2 cellular contexts compared by ENCODE assay signal in the genomic region with DNA sequence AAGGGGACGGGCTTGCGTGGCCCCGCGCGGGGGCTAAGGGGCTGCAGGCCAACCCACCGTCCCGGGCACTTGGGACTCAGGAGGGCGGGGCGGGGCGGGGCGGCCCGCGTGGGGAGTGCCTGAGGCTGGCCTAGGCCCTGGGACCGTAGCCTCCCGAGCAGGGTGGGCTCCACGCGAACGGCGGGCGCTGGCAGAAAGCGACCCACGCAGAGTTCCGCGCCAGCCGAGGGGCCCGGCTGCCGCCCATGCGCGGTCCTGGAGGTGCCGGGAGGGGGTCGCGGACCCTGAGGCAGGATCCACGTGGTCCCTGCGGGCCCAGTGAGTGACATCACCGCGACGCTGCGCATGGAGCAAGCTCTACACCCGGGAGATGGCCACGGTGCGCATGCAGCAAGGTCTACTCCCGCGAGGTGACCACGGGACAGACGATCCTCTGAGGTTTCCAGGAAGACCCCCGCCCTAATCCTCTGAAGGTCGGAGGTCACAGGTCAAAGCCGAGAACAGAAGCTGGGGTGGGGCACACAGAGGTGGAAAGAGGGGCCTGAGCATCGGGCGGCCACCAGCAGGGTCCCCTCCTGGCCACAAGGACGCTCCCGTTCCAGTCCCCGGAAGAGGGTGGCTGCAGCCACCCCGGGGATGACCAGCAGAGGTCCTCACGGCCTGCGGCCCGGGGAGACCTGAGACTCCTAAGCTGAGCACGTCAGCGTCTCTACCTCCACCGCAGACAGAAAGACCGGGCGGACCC.
TF ChIP-seq lines count a peak whose summit lies in the region.

No MANE protein-coding gene starts in this region.

TF ChIP-seq in Ishikawa, 13 proteins besides CTCF, POLR2A, EP300 and RAD21 (continued from another document):
- TF ChIP-seq, protein P1, sequence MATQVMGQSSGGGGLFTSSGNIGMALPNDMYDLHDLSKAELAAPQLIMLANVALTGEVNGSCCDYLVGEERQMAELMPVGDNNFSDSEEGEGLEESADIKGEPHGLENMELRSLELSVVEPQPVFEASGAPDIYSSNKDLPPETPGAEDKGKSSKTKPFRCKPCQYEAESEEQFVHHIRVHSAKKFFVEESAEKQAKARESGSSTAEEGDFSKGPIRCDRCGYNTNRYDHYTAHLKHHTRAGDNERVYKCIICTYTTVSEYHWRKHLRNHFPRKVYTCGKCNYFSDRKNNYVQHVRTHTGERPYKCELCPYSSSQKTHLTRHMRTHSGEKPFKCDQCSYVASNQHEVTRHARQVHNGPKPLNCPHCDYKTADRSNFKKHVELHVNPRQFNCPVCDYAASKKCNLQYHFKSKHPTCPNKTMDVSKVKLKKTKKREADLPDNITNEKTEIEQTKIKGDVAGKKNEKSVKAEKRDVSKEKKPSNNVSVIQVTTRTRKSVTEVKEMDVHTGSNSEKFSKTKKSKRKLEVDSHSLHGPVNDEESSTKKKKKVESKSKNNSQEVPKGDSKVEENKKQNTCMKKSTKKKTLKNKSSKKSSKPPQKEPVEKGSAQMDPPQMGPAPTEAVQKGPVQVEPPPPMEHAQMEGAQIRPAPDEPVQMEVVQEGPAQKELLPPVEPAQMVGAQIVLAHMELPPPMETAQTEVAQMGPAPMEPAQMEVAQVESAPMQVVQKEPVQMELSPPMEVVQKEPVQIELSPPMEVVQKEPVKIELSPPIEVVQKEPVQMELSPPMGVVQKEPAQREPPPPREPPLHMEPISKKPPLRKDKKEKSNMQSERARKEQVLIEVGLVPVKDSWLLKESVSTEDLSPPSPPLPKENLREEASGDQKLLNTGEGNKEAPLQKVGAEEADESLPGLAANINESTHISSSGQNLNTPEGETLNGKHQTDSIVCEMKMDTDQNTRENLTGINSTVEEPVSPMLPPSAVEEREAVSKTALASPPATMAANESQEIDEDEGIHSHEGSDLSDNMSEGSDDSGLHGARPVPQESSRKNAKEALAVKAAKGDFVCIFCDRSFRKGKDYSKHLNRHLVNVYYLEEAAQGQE (IDR thresholded peaks at IDR 0.05; ENCODE audit: low read depth), result no peak
- no peak for TF ChIP-seq NFIC (IDR thresholded peaks at IDR 0.05)
- peak; percentile 51; the same call in 1 of the 2 replicates for TF ChIP-seq YY1 (IDR thresholded peaks at IDR 0.05; ENCODE audit: low read depth)
- TF ChIP-seq CREB1 (IDR thresholded peaks at IDR 0.05; ENCODE audit: low read depth), result 0 out of 2 replicates have a peak, but pooled peaks have one; percentile 21
- 0 out of 2 replicates have a peak, but pooled peaks have one; percentile 47 for TF ChIP-seq TCF12 (IDR thresholded peaks at IDR 0.05; ENCODE audit: low read depth)
- TF ChIP-seq ZBTB7A (IDR thresholded peaks at IDR 0.05; ENCODE audit: low read depth), result peak; percentile 93
- peak; percentile 50 for TF ChIP-seq EGR1 (IDR thresholded peaks at IDR 0.05)
- TF ChIP-seq TEAD4 (IDR thresholded peaks at IDR 0.05), result no peak
- TF ChIP-seq, protein P2, sequence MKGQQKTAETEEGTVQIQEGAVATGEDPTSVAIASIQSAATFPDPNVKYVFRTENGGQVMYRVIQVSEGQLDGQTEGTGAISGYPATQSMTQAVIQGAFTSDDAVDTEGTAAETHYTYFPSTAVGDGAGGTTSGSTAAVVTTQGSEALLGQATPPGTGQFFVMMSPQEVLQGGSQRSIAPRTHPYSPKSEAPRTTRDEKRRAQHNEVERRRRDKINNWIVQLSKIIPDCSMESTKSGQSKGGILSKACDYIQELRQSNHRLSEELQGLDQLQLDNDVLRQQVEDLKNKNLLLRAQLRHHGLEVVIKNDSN (IDR thresholded peaks at IDR 0.05), result peak; percentile 67
- TF ChIP-seq TAF1 (IDR thresholded peaks at IDR 0.05; ENCODE audit: low read depth), result 0 out of 2 replicates have a peak, but pooled peaks have one; percentile 31
- no peak for TF ChIP-seq CEBPB (IDR thresholded peaks at IDR 0.05)

TF ChIP-seq in GM12878, 131 proteins besides CTCF, POLR2A, EP300 and RAD21 (continued from another document and continues in another):
- no peak for TF ChIP-seq CBX3 (IDR thresholded peaks at IDR 0.05; ENCODE audit: borderline replicate concordance, low read depth)
- no peak for TF ChIP-seq SPI1 (IDR thresholded peaks at IDR 0.05; ENCODE audit: borderline replicate concordance, insufficient read depth, low read depth, low read length)
- TF ChIP-seq, protein P3, sequence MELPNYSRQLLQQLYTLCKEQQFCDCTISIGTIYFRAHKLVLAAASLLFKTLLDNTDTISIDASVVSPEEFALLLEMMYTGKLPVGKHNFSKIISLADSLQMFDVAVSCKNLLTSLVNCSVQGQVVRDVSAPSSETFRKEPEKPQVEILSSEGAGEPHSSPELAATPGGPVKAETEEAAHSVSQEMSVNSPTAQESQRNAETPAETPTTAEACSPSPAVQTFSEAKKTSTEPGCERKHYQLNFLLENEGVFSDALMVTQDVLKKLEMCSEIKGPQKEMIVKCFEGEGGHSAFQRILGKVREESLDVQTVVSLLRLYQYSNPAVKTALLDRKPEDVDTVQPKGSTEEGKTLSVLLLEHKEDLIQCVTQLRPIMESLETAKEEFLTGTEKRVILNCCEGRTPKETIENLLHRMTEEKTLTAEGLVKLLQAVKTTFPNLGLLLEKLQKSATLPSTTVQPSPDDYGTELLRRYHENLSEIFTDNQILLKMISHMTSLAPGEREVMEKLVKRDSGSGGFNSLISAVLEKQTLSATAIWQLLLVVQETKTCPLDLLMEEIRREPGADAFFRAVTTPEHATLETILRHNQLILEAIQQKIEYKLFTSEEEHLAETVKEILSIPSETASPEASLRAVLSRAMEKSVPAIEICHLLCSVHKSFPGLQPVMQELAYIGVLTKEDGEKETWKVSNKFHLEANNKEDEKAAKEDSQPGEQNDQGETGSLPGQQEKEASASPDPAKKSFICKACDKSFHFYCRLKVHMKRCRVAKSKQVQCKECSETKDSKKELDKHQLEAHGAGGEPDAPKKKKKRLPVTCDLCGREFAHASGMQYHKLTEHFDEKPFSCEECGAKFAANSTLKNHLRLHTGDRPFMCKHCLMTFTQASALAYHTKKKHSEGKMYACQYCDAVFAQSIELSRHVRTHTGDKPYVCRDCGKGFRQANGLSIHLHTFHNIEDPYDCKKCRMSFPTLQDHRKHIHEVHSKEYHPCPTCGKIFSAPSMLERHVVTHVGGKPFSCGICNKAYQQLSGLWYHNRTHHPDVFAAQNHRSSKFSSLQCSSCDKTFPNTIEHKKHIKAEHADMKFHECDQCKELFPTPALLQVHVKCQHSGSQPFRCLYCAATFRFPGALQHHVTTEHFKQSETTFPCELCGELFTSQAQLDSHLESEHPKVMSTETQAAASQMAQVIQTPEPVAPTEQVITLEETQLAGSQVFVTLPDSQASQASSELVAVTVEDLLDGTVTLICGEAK (IDR thresholded peaks at IDR 0.05; ENCODE audit: borderline replicate concordance), result no peak
- TF ChIP-seq CREB1 (IDR thresholded peaks at IDR 0.05; ENCODE audit: low read depth), result 0 out of 2 replicates have a peak, but pooled peaks have one; percentile 15
- no peak for TF ChIP-seq RCOR1 (conservative IDR thresholded peaks at IDR 0.05; ENCODE audit: low read depth, low read length)
- TF ChIP-seq, protein P1 (IDR thresholded peaks at IDR 0.05; ENCODE audit: low read depth, low read length), result no peak
- TF ChIP-seq, protein P4, sequence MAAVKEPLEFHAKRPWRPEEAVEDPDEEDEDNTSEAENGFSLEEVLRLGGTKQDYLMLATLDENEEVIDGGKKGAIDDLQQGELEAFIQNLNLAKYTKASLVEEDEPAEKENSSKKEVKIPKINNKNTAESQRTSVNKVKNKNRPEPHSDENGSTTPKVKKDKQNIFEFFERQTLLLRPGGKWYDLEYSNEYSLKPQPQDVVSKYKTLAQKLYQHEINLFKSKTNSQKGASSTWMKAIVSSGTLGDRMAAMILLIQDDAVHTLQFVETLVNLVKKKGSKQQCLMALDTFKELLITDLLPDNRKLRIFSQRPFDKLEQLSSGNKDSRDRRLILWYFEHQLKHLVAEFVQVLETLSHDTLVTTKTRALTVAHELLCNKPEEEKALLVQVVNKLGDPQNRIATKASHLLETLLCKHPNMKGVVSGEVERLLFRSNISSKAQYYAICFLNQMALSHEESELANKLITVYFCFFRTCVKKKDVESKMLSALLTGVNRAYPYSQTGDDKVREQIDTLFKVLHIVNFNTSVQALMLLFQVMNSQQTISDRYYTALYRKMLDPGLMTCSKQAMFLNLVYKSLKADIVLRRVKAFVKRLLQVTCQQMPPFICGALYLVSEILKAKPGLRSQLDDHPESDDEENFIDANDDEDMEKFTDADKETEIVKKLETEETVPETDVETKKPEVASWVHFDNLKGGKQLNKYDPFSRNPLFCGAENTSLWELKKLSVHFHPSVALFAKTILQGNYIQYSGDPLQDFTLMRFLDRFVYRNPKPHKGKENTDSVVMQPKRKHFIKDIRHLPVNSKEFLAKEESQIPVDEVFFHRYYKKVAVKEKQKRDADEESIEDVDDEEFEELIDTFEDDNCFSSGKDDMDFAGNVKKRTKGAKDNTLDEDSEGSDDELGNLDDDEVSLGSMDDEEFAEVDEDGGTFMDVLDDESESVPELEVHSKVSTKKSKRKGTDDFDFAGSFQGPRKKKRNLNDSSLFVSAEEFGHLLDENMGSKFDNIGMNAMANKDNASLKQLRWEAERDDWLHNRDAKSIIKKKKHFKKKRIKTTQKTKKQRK (IDR thresholded peaks at IDR 0.05; ENCODE audit: low read depth, low read length), result no peak
- TF ChIP-seq IKZF2 (IDR thresholded peaks at IDR 0.05), result peak in 1 of 2 experiments; percentile 51; a peak in 2 of 4 replicates
- TF ChIP-seq TCF3 (IDR thresholded peaks at IDR 0.05; ENCODE audit: borderline replicate concordance, insufficient read depth, low read depth, low read length), result no peak
- TF ChIP-seq NR2C2 (IDR thresholded peaks at IDR 0.05; ENCODE audit: borderline replicate concordance, control insufficient read depth, insufficient read length, low read depth), result no peak
- TF ChIP-seq NR2F1 (conservative IDR thresholded peaks at IDR 0.05), result peak; percentile 86
- peak; percentile 51 for TF ChIP-seq MEF2B (IDR thresholded peaks at IDR 0.05; ENCODE audit: partially characterized antibody, poor library complexity, severe bottlenecking)
- TF ChIP-seq PML (IDR thresholded peaks at IDR 0.05; ENCODE audit: low read length), result no peak
- no peak for TF ChIP-seq RELB (IDR thresholded peaks at IDR 0.05; ENCODE audit: low read depth)
- 0 out of 2 replicates have a peak, but pooled peaks have one; percentile 12 for TF ChIP-seq RFX5 (IDR thresholded peaks at IDR 0.05; ENCODE audit: low read depth, low read length)
- peak; percentile 80 for TF ChIP-seq IKZF1 (conservative IDR thresholded peaks at IDR 0.05)
- no peak for TF ChIP-seq SMAD1 (IDR thresholded peaks at IDR 0.05; ENCODE audit: low read depth, partially characterized antibody)
- no peak for TF ChIP-seq CBX5 (IDR thresholded peaks at IDR 0.05; ENCODE audit: low read depth)
- no peak for TF ChIP-seq MXI1 (IDR thresholded peaks at IDR 0.05; ENCODE audit: low read depth, low read length)
- no peak for TF ChIP-seq SREBF2 (IDR thresholded peaks at IDR 0.05; ENCODE audit: low read length)
- no peak; a peak in 1 of 4 replicates for TF ChIP-seq BHLHE40 (IDR thresholded peaks at IDR 0.05; ENCODE audit: borderline replicate concordance in 1 of 2, low read depth in 2 of 2, low read length in 1 of 2)
- TF ChIP-seq, protein P5, sequence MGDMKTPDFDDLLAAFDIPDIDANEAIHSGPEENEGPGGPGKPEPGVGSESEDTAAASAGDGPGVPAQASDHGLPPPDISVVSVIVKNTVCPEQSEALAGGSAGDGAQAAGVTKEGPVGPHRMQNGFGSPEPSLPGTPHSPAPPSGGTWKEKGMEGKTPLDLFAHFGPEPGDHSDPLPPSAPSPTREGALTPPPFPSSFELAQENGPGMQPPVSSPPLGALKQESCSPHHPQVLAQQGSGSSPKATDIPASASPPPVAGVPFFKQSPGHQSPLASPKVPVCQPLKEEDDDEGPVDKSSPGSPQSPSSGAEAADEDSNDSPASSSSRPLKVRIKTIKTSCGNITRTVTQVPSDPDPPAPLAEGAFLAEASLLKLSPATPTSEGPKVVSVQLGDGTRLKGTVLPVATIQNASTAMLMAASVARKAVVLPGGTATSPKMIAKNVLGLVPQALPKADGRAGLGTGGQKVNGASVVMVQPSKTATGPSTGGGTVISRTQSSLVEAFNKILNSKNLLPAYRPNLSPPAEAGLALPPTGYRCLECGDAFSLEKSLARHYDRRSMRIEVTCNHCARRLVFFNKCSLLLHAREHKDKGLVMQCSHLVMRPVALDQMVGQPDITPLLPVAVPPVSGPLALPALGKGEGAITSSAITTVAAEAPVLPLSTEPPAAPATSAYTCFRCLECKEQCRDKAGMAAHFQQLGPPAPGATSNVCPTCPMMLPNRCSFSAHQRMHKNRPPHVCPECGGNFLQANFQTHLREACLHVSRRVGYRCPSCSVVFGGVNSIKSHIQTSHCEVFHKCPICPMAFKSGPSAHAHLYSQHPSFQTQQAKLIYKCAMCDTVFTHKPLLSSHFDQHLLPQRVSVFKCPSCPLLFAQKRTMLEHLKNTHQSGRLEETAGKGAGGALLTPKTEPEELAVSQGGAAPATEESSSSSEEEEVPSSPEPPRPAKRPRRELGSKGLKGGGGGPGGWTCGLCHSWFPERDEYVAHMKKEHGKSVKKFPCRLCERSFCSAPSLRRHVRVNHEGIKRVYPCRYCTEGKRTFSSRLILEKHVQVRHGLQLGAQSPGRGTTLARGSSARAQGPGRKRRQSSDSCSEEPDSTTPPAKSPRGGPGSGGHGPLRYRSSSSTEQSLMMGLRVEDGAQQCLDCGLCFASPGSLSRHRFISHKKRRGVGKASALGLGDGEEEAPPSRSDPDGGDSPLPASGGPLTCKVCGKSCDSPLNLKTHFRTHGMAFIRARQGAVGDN (IDR thresholded peaks at IDR 0.05), result peak; percentile 72
